Comparison of ENCODE assay signal across 17 cellular contexts in the genomic region with DNA sequence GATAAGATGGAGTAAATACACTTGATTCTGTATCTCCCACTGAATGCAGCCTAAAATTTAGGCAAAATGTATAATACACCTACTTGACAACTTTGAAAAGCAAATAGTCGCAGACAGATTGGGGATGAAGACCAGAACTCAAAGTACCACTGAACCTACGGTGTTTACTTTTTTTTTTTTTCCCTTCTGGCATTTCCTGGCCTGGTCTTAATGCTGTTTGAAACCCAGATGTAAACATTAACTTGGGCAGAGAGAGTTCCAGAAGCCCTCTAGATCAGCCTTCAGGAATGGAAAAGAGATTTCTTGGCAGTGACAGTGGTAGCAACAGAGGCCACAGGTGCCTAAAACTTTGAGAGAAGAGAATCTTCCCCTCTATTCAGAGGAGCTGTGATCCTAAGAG. TPM values are rescaled to one million over a fixed set of nuclear protein-coding genes. Genes with fewer than 3 reads are reported as not detected.
DNase-seq lines count a peak whose midpoint lies in the region; ATAC-seq and TF ChIP-seq lines count a peak whose summit lies in the region.
"Had no signal": no experiment of that assay in that cellular context is flagged by ENCODE, and none has a peak within 500 bp of the region (broad histone marks: within the 10 kb centered on the region; RNA-seq: fewer than 3 reads in every experiment).

No MANE protein-coding gene starts in this region.

- H3K27me3 Mint-ChIP-seq in activated T-helper 2 cell treated with anti-CD3 and anti-CD28 coated beads, Interferon-gamma antibody, Interleukin-2, Interleukin-4, amounts not matched to agents 10 μg/mL and 5 μg/mL and 100 μg/mL, durations not matched to agents 14 hours and 24 hours and 36 hours (ENCODE audit: low read depth) = peaks cover 4% of the 10 kb centered on the region

- peaks cover 6% of the 10 kb centered on the region for H3K36me3 ChIP-seq in cardiac muscle cell
- peaks cover 0 to 4% of the 10 kb centered on the region in 2 donors for H3K36me3 ChIP-seq in gastroesophageal sphincter
- peaks cover 0 to 1% of the 10 kb centered on the region in 2 donors for H3K36me3 ChIP-seq in muscle layer of duodenum (ENCODE audit: control insufficient read depth in 1 of 2, insufficient read depth in 2 of 2, low read length in 2 of 2)
- H3K36me3 ChIP-seq in thoracic aorta = no peaks in the 10 kb centered on the region
- no peaks in the 10 kb centered on the region for H3K36me3 ChIP-seq in mucosa of descending colon (ENCODE audit: low read depth)
- H3K36me3 ChIP-seq: breast epithelium had no signal

- H3K9me3 Mint-ChIP-seq in activated T-helper 2 cell treated with anti-CD3 and anti-CD28 coated beads, Interferon-gamma antibody, Interleukin-2, Interleukin-4, amounts not matched to agents 10 μg/mL and 5 μg/mL and 100 μg/mL, durations not matched to agents 14 hours and 24 hours and 36 hours = peaks cover 12% of the 10 kb centered on the region

- H3K9me3 ChIP-seq in cardiac muscle cell (ENCODE audit: low read depth) = no peaks in the 10 kb centered on the region
- H3K9me3 ChIP-seq in gastroesophageal sphincter = peaks cover 0 to 9% (median 0%) of the 10 kb centered on the region in 3 donors
- peaks cover 0 to 6% of the 10 kb centered on the region in 2 donors for H3K9me3 ChIP-seq in muscle layer of duodenum (ENCODE audit: control insufficient read depth in 1 of 2, low read length in 2 of 2)
- no peaks in the 10 kb centered on the region for H3K9me3 ChIP-seq in thoracic aorta
- peaks cover 11% of the 10 kb centered on the region for H3K9me3 ChIP-seq in mucosa of descending colon
- H3K9me3 ChIP-seq: breast epithelium had no signal

- H3K4me3 ChIP-seq in cardiac muscle cell (no peak overlapping the region), gastroesophageal sphincter (no peak overlapping the region), muscle layer of duodenum (ENCODE audit: low read depth in 1 of 2, low read length in 2 of 2) (no peak overlapping the region), thoracic aorta (no peak overlapping the region), mucosa of descending colon (no peak overlapping the region)
- H3K4me3 ChIP-seq: breast epithelium, SJCRH30 had no signal

- intact Hi-C loops in left cardiac atrium (cut with DNase I) (no loop called here), mucosa of descending colon (cut with DNase I, micrococcal nuclease) (no loop called here)
- intact Hi-C loops in activated T-helper 2 cell treated with anti-CD3 and anti-CD28 coated beads, Interferon-gamma antibody, Interleukin-2, Interleukin-4, amounts not matched to agents 10 μg/mL and 5 μg/mL and 100 μg/mL, durations not matched to agents 14 hours and 24 hours and 36 hours (cut with micrococcal nuclease) = loop anchor here (1.0 kb wide), 1 partner anchor 83 kb away; no protein-coding TSS in a partner anchor

- TF ChIP-seq EP300 in gastroesophageal sphincter (IDR thresholded peaks at IDR 0.05) = no peak

- H3K36me3 Mint-ChIP-seq in activated T-helper 2 cell treated with anti-CD3 and anti-CD28 coated beads, Interferon-gamma antibody, Interleukin-2, Interleukin-4, amounts not matched to agents 10 μg/mL and 5 μg/mL and 100 μg/mL, durations not matched to agents 14 hours and 24 hours and 36 hours (ENCODE audit: low read depth) = peaks cover 3% of the 10 kb centered on the region

- H3K27ac Mint-ChIP-seq in activated T-helper 2 cell treated with anti-CD3 and anti-CD28 coated beads, Interferon-gamma antibody, Interleukin-2, Interleukin-4, amounts not matched to agents 10 μg/mL and 5 μg/mL and 100 μg/mL, durations not matched to agents 14 hours and 24 hours and 36 hours = no peak overlapping the region

- ATAC-seq in left cardiac atrium (no peak), gastroesophageal sphincter (no peak), thoracic aorta (ENCODE audit: insufficient number of reproducible peaks, low FRiP score, low read depth) (no peak), mucosa of descending colon (no peak)

- no peak overlapping the region for H3K4me3 Mint-ChIP-seq in activated T-helper 2 cell treated with anti-CD3 and anti-CD28 coated beads, Interferon-gamma antibody, Interleukin-2, Interleukin-4, amounts not matched to agents 10 μg/mL and 5 μg/mL and 100 μg/mL, durations not matched to agents 14 hours and 24 hours and 36 hours (ENCODE audit: low read depth)

- H3K4me1 ChIP-seq in cardiac muscle cell (ENCODE audit: low read depth) (peaks cover 21% of the 10 kb centered on the region), gastroesophageal sphincter (peaks cover 2 to 40% (median 13%) of the 10 kb centered on the region in 3 donors), muscle layer of duodenum (ENCODE audit: control insufficient read depth in 1 of 2, insufficient read depth in 2 of 2, low read length in 2 of 2) (peaks cover 0 to 20% of the 10 kb centered on the region in 2 donors), thoracic aorta (ENCODE audit: control insufficient read depth in 1 of 2, low read depth in 2 of 2) (peaks cover 24 to 52% of the 10 kb centered on the region in 2 donors), mucosa of descending colon (ENCODE audit: low read depth) (peaks cover 8% of the 10 kb centered on the region)
- H3K4me1 ChIP-seq: breast epithelium, foreskin keratinocyte, SJCRH30 had no signal

- H3K27ac ChIP-seq in cardiac muscle cell (peak overlapping the region; percentile 61), gastroesophageal sphincter (peak overlapping the region in 3 of 4 donors; percentile 52 to 87 (median 79)), muscle layer of duodenum (ENCODE audit: low read length) (peak overlapping the region; percentile 74), thoracic aorta (peak overlapping the region; percentile 79 to 99)
- H3K27ac ChIP-seq: 22Rv1, foreskin keratinocyte, SJCRH30 had no signal

- 38% methylated on average over 2 of the region's 2 CpGs for WGBS in gastroesophageal sphincter (ENCODE audit: low coverage in 1 of 2), 2 donors

- no peak for DNase-seq in cardiac muscle cell (ENCODE audit: low read depth in 1 of 2, low spot score in 1 of 2)
- no peak for DNase-seq in left cardiac atrium
- DNase-seq in thoracic aorta (ENCODE audit: low spot score) = no peak
- no peak for DNase-seq in mucosa of descending colon
- DNase-seq in activated T-helper 2 cell treated with anti-CD3 and anti-CD28 coated beads, Interferon-gamma antibody, Interleukin-2, Interleukin-4, amounts not matched to agents 10 μg/mL and 5 μg/mL and 100 μg/mL, durations not matched to agents 14 hours and 24 hours and 36 hours (ENCODE audit: low spot score) = no peak
- DNase-seq in GM13976 (ENCODE audit: low spot score) = no peak
- DNase-seq: NCI-H1048, NCI-H2029 treated with DMSO at 0.1 percent for 48 hours, NCI-H345 had no signal

- H3K27me3 ChIP-seq in cardiac muscle cell = no peaks in the 10 kb centered on the region
- no peaks in the 10 kb centered on the region for H3K27me3 ChIP-seq in gastroesophageal sphincter
- no peaks in the 10 kb centered on the region for H3K27me3 ChIP-seq in muscle layer of duodenum (ENCODE audit: low read depth, low read length)
- H3K27me3 ChIP-seq in thoracic aorta (replicated peaks; ENCODE audit: insufficient read depth) = no peaks in the 10 kb centered on the region
- H3K27me3 ChIP-seq: breast epithelium, SJCRH30 had no signal

- in situ Hi-C loops in GM13976 (cut with MboI; ENCODE audit: low sequenced_read_pairs, unreplicated experiment) = loop anchor here (25.0 kb wide), 1 partner anchor 92 kb away; no protein-coding TSS in a partner anchor

- TF ChIP-seq CTCF in cardiac muscle cell (IDR thresholded peaks at IDR 0.05; ENCODE audit: low read depth, low read length) = no peak
- no peak for TF ChIP-seq CTCF in gastroesophageal sphincter (IDR thresholded peaks at IDR 0.05)
- no peak for TF ChIP-seq CTCF in thoracic aorta (IDR thresholded peaks at IDR 0.05)
- TF ChIP-seq CTCF in mucosa of descending colon (IDR thresholded peaks at IDR 0.05) = no peak
- no peak for TF ChIP-seq CTCF in GM13976 (IDR thresholded peaks at IDR 0.05; ENCODE audit: borderline replicate concordance, control extremely low read depth, extremely low read depth, insufficient read depth, missing control alignments)

- H3K4me1 Mint-ChIP-seq in activated T-helper 2 cell treated with anti-CD3 and anti-CD28 coated beads, Interferon-gamma antibody, Interleukin-2, Interleukin-4, amounts not matched to agents 10 μg/mL and 5 μg/mL and 100 μg/mL, durations not matched to agents 14 hours and 24 hours and 36 hours (ENCODE audit: low read depth) = no peaks in the 10 kb centered on the region

- no peak for TF ChIP-seq POLR2A in gastroesophageal sphincter (IDR thresholded peaks at IDR 0.05)

RNA-seq across cellular contexts. Expression of gene ALPK3, which starts 27.8 kb away (rescaled TPM):
- total RNA-seq in cardiac muscle cell (44.6 and 52.1 TPM in 2 replicates), left cardiac atrium (10 to 100 TPM; 59.9 to 75.7 TPM), gastroesophageal sphincter (10 to 100 TPM; 19.1 to 34.4 (median 26.5) TPM), thoracic aorta (10 to 100 TPM; 56.9 to 81.1 TPM), mucosa of descending colon (10 to 100 TPM in 1 of 3 donors, 1 to 10 TPM in 2; 1.3 to 15.3 (median 1.9) TPM)
- polyA plus RNA-seq in cardiac muscle cell = 16.6 and 19.2 TPM in 2 replicates
- 0.34 TPM in 2 replicates for total RNA-seq in activated T-helper 2 cell treated with anti-CD3 and anti-CD28 coated beads, Interferon-gamma antibody, Interleukin-2, Interleukin-4, amounts not matched to agents 10 μg/mL and 5 μg/mL and 100 μg/mL, durations not matched to agents 14 hours and 24 hours and 36 hours

RNA-seq across cellular contexts. Expression of gene SLC28A1, which starts 39.5 kb away (rescaled TPM):
- 0.24 and 0.81 TPM in 2 replicates for total RNA-seq in cardiac muscle cell
- 0.41 and 0.45 TPM in 2 replicates for polyA plus RNA-seq in cardiac muscle cell
- total RNA-seq in left cardiac atrium = under 1 TPM; 0.13 to 0.18 TPM
- not detected for total RNA-seq in gastroesophageal sphincter
- 1 to 10 TPM in 1 of 2 donors, under 1 TPM in 1; 0.41 to 1.6 TPM for total RNA-seq in thoracic aorta
- not detected for total RNA-seq in mucosa of descending colon
- not detected in 2 replicates for total RNA-seq in activated T-helper 2 cell treated with anti-CD3 and anti-CD28 coated beads, Interferon-gamma antibody, Interleukin-2, Interleukin-4, amounts not matched to agents 10 μg/mL and 5 μg/mL and 100 μg/mL, durations not matched to agents 14 hours and 24 hours and 36 hours
- total RNA-seq: dermis blood vessel endothelial cell, foreskin keratinocyte, HT1080, SJCRH30 had no signal
- polyA plus RNA-seq: foreskin keratinocyte had no signal
